In the genomic region with DNA sequence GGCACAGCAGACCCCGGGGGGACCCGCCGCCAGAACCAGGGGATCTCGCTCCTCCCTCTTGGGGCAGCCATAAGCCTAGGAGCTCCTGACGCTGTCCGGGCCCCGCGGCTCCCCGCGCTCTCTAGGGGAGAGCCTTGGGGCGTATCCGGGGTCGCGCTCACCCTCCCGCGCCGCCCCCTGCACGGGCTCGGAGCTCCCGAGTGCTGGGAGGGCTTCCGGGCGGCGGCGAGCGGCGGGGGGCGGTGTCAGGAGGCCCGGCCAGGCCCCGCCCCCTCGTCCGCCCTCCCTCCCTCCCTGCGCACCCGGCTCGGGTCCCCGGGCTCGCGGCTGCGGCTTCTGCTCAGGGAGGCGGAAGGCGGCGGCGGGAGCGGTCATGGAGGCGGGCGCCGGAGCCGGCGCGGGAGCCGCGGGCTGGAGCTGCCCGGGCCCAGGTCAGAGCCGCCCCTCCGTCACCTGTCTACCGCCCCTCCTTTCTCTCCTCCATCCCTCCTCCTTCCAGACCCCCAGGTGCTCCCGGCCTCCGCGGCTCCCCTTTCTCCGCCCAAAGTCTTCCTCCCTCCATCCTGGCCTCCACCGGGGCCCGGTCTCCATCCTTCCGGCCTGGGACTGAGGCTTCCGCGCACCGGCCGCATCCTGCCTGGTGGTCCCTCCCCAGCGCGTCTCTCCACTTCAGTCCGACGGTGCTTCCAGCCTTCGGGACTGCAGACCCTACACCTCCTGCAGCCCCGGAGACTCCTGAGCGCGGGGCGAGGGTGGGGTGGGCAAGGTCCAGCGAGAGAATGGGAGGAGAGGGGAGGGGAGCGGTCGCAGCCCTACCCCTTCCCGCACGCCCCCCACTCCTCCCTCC, we compare ENCODE assay signal across 8 cellular contexts. TPM values are rescaled to one million over a fixed set of nuclear protein-coding genes. Genes with fewer than 3 reads are reported as not detected.
DNase-seq lines count a peak whose midpoint lies in the region; ATAC-seq and TF ChIP-seq lines count a peak whose summit lies in the region.

No MANE protein-coding gene starts in this region.

- no peaks in the 10 kb centered on the region for H3K9me3 ChIP-seq in SK-N-SH
- H3K9me3 ChIP-seq in cardiac muscle cell (ENCODE audit: low read depth), result no peaks in the 10 kb centered on the region
- H3K9me3 ChIP-seq in upper lobe of left lung, result no peaks in the 10 kb centered on the region

- TF ChIP-seq POLR2A in upper lobe of left lung (IDR thresholded peaks at IDR 0.05), result peak in 1 of 4 donors; percentile 27

- WGBS in SK-N-SH (ENCODE audit: low lambda C conversion rate), result 1% methylated on average over 38 of the region's 80 CpGs
- WGBS in upper lobe of left lung, 2 donors, result 0 to 1% methylated on average over 41 to 50 of the region's 80 CpGs

- no peaks in the 10 kb centered on the region for H3K36me3 Mint-ChIP-seq in activated naive CD4-positive, alpha-beta T cell treated with anti-CD3 and anti-CD28 coated beads, Interleukin-2, amount 50 U/mL, for 72 hours

- H4K20me1 ChIP-seq in KMS-11 (ENCODE audit: insufficient read depth), result no peaks in the 10 kb centered on the region
- H4K20me1 ChIP-seq in SK-N-SH (ENCODE audit: insufficient read depth), result no peaks in the 10 kb centered on the region

- H3K4me1 ChIP-seq in KMS-11 (ENCODE audit: low read depth, poor library complexity, severe bottlenecking) (peaks cover 10% of the 10 kb centered on the region), SK-N-SH (ENCODE audit: control insufficient read depth in 1 of 2, insufficient read depth in 2 of 2, low read depth in 1 of 2, low read length in 1 of 2) (peaks cover 15 to 21% of the 10 kb centered on the region in 2 experiments), cardiac muscle cell (ENCODE audit: low read depth) (no peaks in the 10 kb centered on the region), upper lobe of left lung (peaks cover 15 to 22% (median 19%) of the 10 kb centered on the region in 4 donors)

- DNase-seq in DMS 273 treated with DMSO at 0.1 percent for 48 hours (lab: John Stamatoyannopoulos, UW) (peak; percentile 23), SK-N-SH (peak; percentile 99), cardiac muscle cell (ENCODE audit: low read depth in 1 of 2, low spot score in 1 of 2) (peak; percentile 65 to 74), posterior cingulate gyrus (peak; percentile 54 to 96 (median 78)), upper lobe of left lung (peak; percentile 79 to 95)
- peak; percentile 74 for DNase-seq in activated naive CD4-positive, alpha-beta T cell treated with anti-CD3 and anti-CD28 coated beads, Interleukin-2, amount 50 U/mL, for 72 hours (ENCODE audit: low spot score in 2 of 2)

- H3F3A ChIP-seq in SK-N-SH (replicated peaks; ENCODE audit: insufficient read depth), result peaks cover 28% of the 10 kb centered on the region

- CTCF ChIA-PET in SK-N-SH (lab: Yijun Ruan, JAX), result interaction anchor here (0.7 to 2.0 kb wide), 7 partner anchors 10 to 92 kb away, joined by 3 to 7 read pairs (median 4); partner anchors contain the start of gene ATP6V1F

- no peaks in the 10 kb centered on the region for H3K9me2 ChIP-seq in SK-N-SH

- peak in 1 of 2 experiments; percentile 56; a peak in 1 of 4 replicates for TF ChIP-seq EP300 in SK-N-SH (IDR thresholded peaks at IDR 0.05; ENCODE audit: borderline replicate concordance in 1 of 2, low read depth in 1 of 2, low read length in 1 of 2)
- no peak for TF ChIP-seq EP300 in upper lobe of left lung (IDR thresholded peaks at IDR 0.05)

- peak overlapping the region; percentile 37; the same call in 1 of the 2 replicates for H3K9ac ChIP-seq in KMS-11
- H3K9ac ChIP-seq in SK-N-SH, result peak overlapping the region; percentile 71

- H3K27ac ChIP-seq in KMS-11 (no peak overlapping the region), SK-N-SH (ENCODE audit: low read depth in 2 of 2, low read length in 1 of 2) (peak overlapping the region in 1 of 2 experiments; percentile 82; a peak in 2 of 4 replicates), cardiac muscle cell (no peak overlapping the region), upper lobe of left lung (peak overlapping the region in 3 of 4 donors; percentile 43 to 71 (median 54))

- H3K36me3 ChIP-seq in KMS-11 (ENCODE audit: insufficient read depth) (no peaks in the 10 kb centered on the region), SK-N-SH (replicated peaks in 1 of 2; ENCODE audit: control insufficient read depth in 1 of 2, insufficient read depth in 2 of 2, low read length in 1 of 2) (peaks cover 11 to 14% of the 10 kb centered on the region in 2 experiments), cardiac muscle cell (no peaks in the 10 kb centered on the region), upper lobe of left lung (no peaks in the 10 kb centered on the region)

- POLR2A ChIA-PET in SK-N-SH (lab: Yijun Ruan, JAX), result interaction anchor here (0.8 to 1.3 kb wide), 7 partner anchors 11 to 53 kb away, joined by 3 to 11 read pairs (median 4); partner anchors contain the start of gene CALU

- H3K79me2 ChIP-seq in KMS-11 (ENCODE audit: insufficient read depth, low read depth), result no peaks in the 10 kb centered on the region
- 0 out of 2 replicates have a peak, but pooled peaks cover 3% of the 10 kb centered on the region for H3K79me2 ChIP-seq in SK-N-SH (ENCODE audit: insufficient read depth)

- intact Hi-C loops in posterior cingulate gyrus (cut with DNase I), result loop anchor here (5.0 kb wide), 2 partner anchors 71 to 91 kb away; partner anchors contain the start of gene ATP6V1F

- H3K27me3 ChIP-seq in KMS-11 (ENCODE audit: insufficient read depth, low read depth) (peaks cover 11% of the 10 kb centered on the region; the same call in 1 of the 2 replicates), SK-N-SH (ENCODE audit: insufficient read depth) (no peaks in the 10 kb centered on the region), cardiac muscle cell (no peaks in the 10 kb centered on the region), upper lobe of left lung (peaks cover 0 to 12% (median 3%) of the 10 kb centered on the region in 4 donors)

- H3K4me2 ChIP-seq in KMS-11 (peak overlapping the region; percentile 88), SK-N-SH (peak overlapping the region; percentile 100)

- peak; percentile 71 for ATAC-seq in GM21528 (IDR thresholded peaks at IDR 0.05; ENCODE audit: low FRiP score, unreplicated experiment)
- ATAC-seq in activated naive CD4-positive, alpha-beta T cell treated with anti-CD3 and anti-CD28 coated beads, Interleukin-2, amount 50 U/mL, for 72 hours, result peak; percentile 90 to 95
- ATAC-seq in upper lobe of left lung (ENCODE audit: low FRiP score in 2 of 2), result peak; percentile 65 to 95

- H3K4me3 ChIP-seq in KMS-11 (IDR thresholded peaks at IDR 0.05; ENCODE audit: insufficient read depth, low read depth, low read length), result no peak overlapping the region
- H3K4me3 ChIP-seq in SK-N-SH (ENCODE audit: low read depth in 2 of 2, low read length in 1 of 2), result peak overlapping the region; percentile 82 to 85
- H3K4me3 ChIP-seq in cardiac muscle cell, result peak overlapping the region; percentile 43
- H3K4me3 ChIP-seq in upper lobe of left lung, result peak overlapping the region; percentile 68 to 98 (median 84)

- TF ChIP-seq CTCF in KMS-11 (conservative IDR thresholded peaks at IDR 0.05; ENCODE audit: low read depth, low read length), result no peak
- TF ChIP-seq CTCF in SK-N-SH (IDR thresholded peaks at IDR 0.05), result no peak
- TF ChIP-seq CTCF in cardiac muscle cell (IDR thresholded peaks at IDR 0.05; ENCODE audit: low read depth, low read length), result no peak
- TF ChIP-seq CTCF in upper lobe of left lung (IDR thresholded peaks at IDR 0.05), result no peak

- no peak for TF ChIP-seq RAD21 in SK-N-SH (IDR thresholded peaks at IDR 0.05; ENCODE audit: low read length)

- H3K9me3 Mint-ChIP-seq in activated naive CD4-positive, alpha-beta T cell treated with anti-CD3 and anti-CD28 coated beads, Interleukin-2, amount 50 U/mL, for 72 hours, result no peaks in the 10 kb centered on the region

- H2AFZ ChIP-seq in KMS-11 (ENCODE audit: low read depth) (peak overlapping the region; percentile 89), SK-N-SH (ENCODE audit: low read depth) (peak overlapping the region; percentile 90)

- peak overlapping the region; percentile 45 to 80 for H3K27ac Mint-ChIP-seq in activated naive CD4-positive, alpha-beta T cell treated with anti-CD3 and anti-CD28 coated beads, Interleukin-2, amount 50 U/mL, for 72 hours

TF ChIP-seq in SK-N-SH, 30 proteins besides CTCF, POLR2A, EP300 and RAD21 (continues in another document):
- peak; percentile 49 for TF ChIP-seq TAF1 (IDR thresholded peaks at IDR 0.05; ENCODE audit: borderline replicate concordance, low read depth, low read length)

RNA-seq across cellular contexts. Expression of gene CCDC136, which starts 0.4 kb away (rescaled TPM):
- polyA plus RNA-seq in SK-N-SH (2012; rRNA removed) (48.4 and 65.3 TPM in 2 replicates), cardiac muscle cell (10.7 and 14.9 TPM in 2 replicates)
- 25.5 and 27.5 TPM in 2 replicates for polyA plus RNA-seq in SK-N-SH (2012; cell fraction: cytosol; rRNA removed)
- 197 and 232 TPM in 2 replicates for polyA plus RNA-seq in SK-N-SH (2012; cell fraction: nucleus; rRNA removed)
- 10 to 100 TPM in 1 of 2 donors, 1 to 10 TPM in 1; 6.7 to 20.3 TPM for total RNA-seq in activated naive CD4-positive, alpha-beta T cell treated with anti-CD3 and anti-CD28 coated beads, Interleukin-2, amount 50 U/mL, for 72 hours
- total RNA-seq in cardiac muscle cell (12.6 and 26.4 TPM in 2 replicates), upper lobe of left lung (1 to 10 TPM in 5 of 6 donors, under 1 TPM in 1; 0.46 to 7.2 (median 2.2) TPM)

RNA-seq across cellular contexts. Expression of gene OPN1SW, which starts 15.8 kb away (rescaled TPM):
- polyA plus RNA-seq in SK-N-SH (2012; rRNA removed) (0.05 TPM in 1 of 2 replicates, not detected in the other), cardiac muscle cell (0.74 and 2.1 TPM in 2 replicates)
- polyA plus RNA-seq in SK-N-SH (2012; cell fraction: cytosol; rRNA removed), result 0.05 TPM in 1 of 2 replicates, not detected in the other
- 0.06 and 0.13 TPM in 2 replicates for polyA plus RNA-seq in SK-N-SH (2012; cell fraction: nucleus; rRNA removed)
- not detected for total RNA-seq in activated naive CD4-positive, alpha-beta T cell treated with anti-CD3 and anti-CD28 coated beads, Interleukin-2, amount 50 U/mL, for 72 hours
- total RNA-seq in cardiac muscle cell (not detected in 2 replicates), upper lobe of left lung (not detected)

RNA-seq across cellular contexts. Expression of gene FLNC, which starts 38.9 kb away (rescaled TPM):
- polyA plus RNA-seq in SK-N-SH (2012; rRNA removed), result 22.5 and 43.7 TPM in 2 replicates
- 12.3 and 24.8 TPM in 2 replicates for polyA plus RNA-seq in SK-N-SH (2012; cell fraction: cytosol; rRNA removed)
- 109 and 117 TPM in 2 replicates for polyA plus RNA-seq in SK-N-SH (2012; cell fraction: nucleus; rRNA removed)
- total RNA-seq in activated naive CD4-positive, alpha-beta T cell treated with anti-CD3 and anti-CD28 coated beads, Interleukin-2, amount 50 U/mL, for 72 hours, result under 1 TPM; 0.02 to 0.14 TPM
- total RNA-seq in cardiac muscle cell, result 500 and 516 TPM in 2 replicates
- polyA plus RNA-seq in cardiac muscle cell, result 194 and 196 TPM in 2 replicates
- total RNA-seq in upper lobe of left lung, result 10 to 100 TPM in 1 of 6 donors, 1 to 10 TPM in 5; 2.1 to 19.6 (median 4.9) TPM

RNA-seq across cellular contexts. Expression of gene CALU, which starts 52.2 kb away (rescaled TPM):
- 195 and 294 TPM in 2 replicates for polyA plus RNA-seq in SK-N-SH (2012; rRNA removed)
- polyA plus RNA-seq in SK-N-SH (2012; cell fraction: cytosol; rRNA removed), result 313 and 373 TPM in 2 replicates
- polyA plus RNA-seq in SK-N-SH (2012; cell fraction: nucleus; rRNA removed), result 64.7 and 168 TPM in 2 replicates
- total RNA-seq in activated naive CD4-positive, alpha-beta T cell treated with anti-CD3 and anti-CD28 coated beads, Interleukin-2, amount 50 U/mL, for 72 hours, result 10 to 100 TPM; 28.6 to 48.9 TPM
- 190 and 231 TPM in 2 replicates for total RNA-seq in cardiac muscle cell
- polyA plus RNA-seq in cardiac muscle cell, result 305 and 306 TPM in 2 replicates
- total RNA-seq in upper lobe of left lung, result 100 to 1,000 TPM in 2 of 6 donors, 10 to 100 TPM in 4; 25.1 to 113 (median 76.6) TPM

Comparison
In these comparisons a context has a peak if more than half of its experiments do, and no peak if none do; other contexts are left out.
1. DNase-seq: peak in every context shown above with its lines; median percentile 99 in SK-N-SH; 87 in upper lobe of left lung; 78 in posterior cingulate gyrus; 74 in activated naive CD4-positive, alpha-beta T cell treated with anti-CD3 and anti-CD28 coated beads, Interleukin-2, amount 50 U/mL, for 72 hours; 70 in cardiac muscle cell; 23 in DMS 273 treated with DMSO at 0.1 percent for 48 hours.
2. H3K27ac ChIP-seq: peak in upper lobe of left lung (3 of 4); none in KMS-11 (single experiment) and cardiac muscle cell (single experiment).
3. RNA of gene FLNC, which starts 38.9 kb away (total RNA-seq): 500 to 516 TPM in cardiac muscle cell; 2.1 to 19.6 TPM in upper lobe of left lung and 0.02 to 0.14 TPM in activated naive CD4-positive, alpha-beta T cell treated with anti-CD3 and anti-CD28 coated beads, Interleukin-2, amount 50 U/mL, for 72 hours; every median in the first group is over 10 times any median in the second.
4. Peak in every context shown above with its lines, with median percentiles within 50 percentile points of each other: ATAC-seq.